1 cellular context compared by ENCODE assay signal in the genomic region with DNA sequence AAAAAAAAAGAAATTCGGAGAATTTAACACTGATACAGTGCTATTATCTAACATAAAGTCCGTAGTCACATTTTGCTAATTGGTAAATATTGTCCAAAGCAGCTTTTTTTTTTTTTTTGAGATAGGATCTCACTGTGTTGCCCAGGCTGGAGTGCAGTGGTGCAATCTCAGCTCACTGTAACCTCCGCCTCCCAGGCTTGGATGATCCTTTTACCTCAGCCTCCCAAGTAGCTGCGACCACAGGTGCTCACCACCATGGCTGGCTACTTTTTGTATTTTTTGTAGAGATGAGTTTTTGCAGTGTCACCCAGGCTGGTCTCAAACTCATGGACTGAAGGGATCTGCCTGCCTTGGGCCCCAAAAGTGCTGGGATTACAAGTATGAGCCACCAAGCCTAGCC.
TF ChIP-seq lines count a peak whose summit lies in the region.

No MANE protein-coding gene starts in this region.

TF ChIP-seq in HepG2, 621 proteins besides CTCF, POLR2A, EP300 and RAD21:
- TF ChIP-seq ZNF121 (CRISPR knock-in tag; IDR thresholded peaks at IDR 0.05) (peak; percentile 58; the same call in 1 of the 2 replicates), HDAC6 (IDR thresholded peaks at IDR 0.05; ENCODE audit: low read depth, low read length) (no peak)
TF ChIP-seq in HepG2: peak in this region for 1.
